10 cellular contexts compared by ENCODE assay signal in the genomic region with DNA sequence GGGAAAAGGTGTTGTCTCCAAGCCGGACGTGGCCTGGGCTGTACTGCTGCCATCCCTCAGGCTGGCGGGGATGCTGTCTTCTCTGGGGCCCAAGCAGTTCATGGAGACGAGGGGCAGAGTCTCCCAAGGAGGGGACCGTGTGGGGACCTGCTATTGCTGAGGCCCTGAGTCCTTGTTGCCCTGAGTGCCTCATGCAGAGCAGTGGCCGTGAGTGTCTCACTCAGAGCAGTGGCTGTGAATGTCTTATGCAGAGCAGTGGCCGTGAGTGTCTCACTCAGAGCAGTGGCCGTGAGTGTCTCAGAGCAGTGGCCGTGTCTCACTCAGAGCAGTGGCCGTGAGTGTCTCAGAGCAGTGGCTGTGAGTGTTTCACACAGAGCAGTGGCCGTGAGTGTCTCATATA. TPM values are rescaled to one million over a fixed set of nuclear protein-coding genes. Genes with fewer than 3 reads are reported as not detected.
A peak's percentile ranks its signal among the peaks of the same experiment; 100 is the strongest.
DNase-seq lines count a peak whose midpoint lies in the region; ATAC-seq and TF ChIP-seq lines count a peak whose summit lies in the region.
"Had no signal": no experiment of that assay in that cellular context is flagged by ENCODE, and none has a peak within 500 bp of the region (broad histone marks: within the 10 kb centered on the region; RNA-seq: fewer than 3 reads in every experiment).

No MANE protein-coding gene starts in this region.

- H3K36me3 Mint-ChIP-seq in T-helper 17 cell (ENCODE audit: low read depth) = no peaks in the 10 kb centered on the region
- H3K36me3 Mint-ChIP-seq in activated naive CD8-positive, alpha-beta T cell treated with anti-CD3 and anti-CD28 coated beads, Interleukin-2, amount 50 U/mL, for 24 hours (ENCODE audit: low read depth) = peaks cover 6% of the 10 kb centered on the region
- H3K36me3 Mint-ChIP-seq in stimulated activated effector memory CD8-positive, alpha-beta T cell treated with anti-CD3 and anti-CD28 coated beads, Interleukin-12 subunit alpha, Interleukin-12 subunit beta, amount 100 ng/mL, for 72 hours = peaks cover 37% of the 10 kb centered on the region

- DNase-seq in activated CD4-positive, CD25-positive, alpha-beta regulatory T cell (lab: John Stamatoyannopoulos, UW) = no peak
- DNase-seq in T-helper 17 cell (no peak), sigmoid colon (no peak), SW 1271 (lab: John Stamatoyannopoulos, UW) (no peak)
- DNase-seq in activated naive CD8-positive, alpha-beta T cell treated with anti-CD3 and anti-CD28 coated beads, Interleukin-2, amount 50 U/mL, for 24 hours = peak; percentile 27
- DNase-seq in stimulated activated effector memory CD8-positive, alpha-beta T cell treated with anti-CD3 and anti-CD28 coated beads, Interleukin-12 subunit alpha, Interleukin-12 subunit beta, amount 100 ng/mL, for 72 hours (ENCODE audit: low spot score in 2 of 2) = no peak
- DNase-seq: HCEC 1CT had no signal

- no peaks in the 10 kb centered on the region for H3K27me3 Mint-ChIP-seq in T-helper 17 cell
- H3K27me3 Mint-ChIP-seq in activated naive CD8-positive, alpha-beta T cell treated with anti-CD3 and anti-CD28 coated beads, Interleukin-2, amount 50 U/mL, for 24 hours = no peaks in the 10 kb centered on the region

- peaks cover 0 to 48% (median 3%) of the 10 kb centered on the region in 4 donors for H3K36me3 ChIP-seq in sigmoid colon

- H3K27me3 ChIP-seq in sigmoid colon = no peaks in the 10 kb centered on the region

- H3K27ac ChIP-seq in sigmoid colon = no peak overlapping the region
- H3K27ac ChIP-seq: SK-N-MC had no signal

- TF ChIP-seq POLR2A in sigmoid colon (IDR thresholded peaks at IDR 0.05) = no peak

- H3K4me3 ChIP-seq in sigmoid colon = no peak overlapping the region
- H3K4me3 ChIP-seq: SK-N-MC had no signal

- H3K9me3 ChIP-seq in T-helper 17 cell (ENCODE audit: control insufficient read depth, low read length, poor library complexity, severe bottlenecking) (no peaks in the 10 kb centered on the region), sigmoid colon (no peaks in the 10 kb centered on the region)

- peak overlapping the region; percentile 95 for H3K4me3 Mint-ChIP-seq in T-helper 17 cell
- peak overlapping the region; percentile 87 for H3K4me3 Mint-ChIP-seq in activated naive CD8-positive, alpha-beta T cell treated with anti-CD3 and anti-CD28 coated beads, Interleukin-2, amount 50 U/mL, for 24 hours
- H3K4me3 Mint-ChIP-seq in stimulated activated effector memory CD8-positive, alpha-beta T cell treated with anti-CD3 and anti-CD28 coated beads, Interleukin-12 subunit alpha, Interleukin-12 subunit beta, amount 100 ng/mL, for 72 hours = peak overlapping the region; percentile 82

- peak overlapping the region; percentile 96 for H3K27ac Mint-ChIP-seq in T-helper 17 cell
- H3K27ac Mint-ChIP-seq in activated naive CD8-positive, alpha-beta T cell treated with anti-CD3 and anti-CD28 coated beads, Interleukin-2, amount 50 U/mL, for 24 hours = peak overlapping the region; percentile 96
- peak overlapping the region; percentile 95 for H3K27ac Mint-ChIP-seq in stimulated activated effector memory CD8-positive, alpha-beta T cell treated with anti-CD3 and anti-CD28 coated beads, Interleukin-12 subunit alpha, Interleukin-12 subunit beta, amount 100 ng/mL, for 72 hours

- TF ChIP-seq EP300 in sigmoid colon (IDR thresholded peaks at IDR 0.05) = no peak

- intact Hi-C loops in sigmoid colon (cut with DNase I) = no loop called here

- peak; percentile 30 to 34 for ATAC-seq in activated CD4-positive, CD25-positive, alpha-beta regulatory T cell treated with anti-CD3 and anti-CD28 coated beads, Interleukin-2, amount 50 U/mL, for 24 hours
- peak; percentile 26 for ATAC-seq in T-helper 17 cell
- ATAC-seq in activated naive CD8-positive, alpha-beta T cell treated with anti-CD3 and anti-CD28 coated beads, Interleukin-2, amount 50 U/mL, for 24 hours = peak; percentile 2
- peak; percentile 69 for ATAC-seq in stimulated activated effector memory CD8-positive, alpha-beta T cell treated with anti-CD3 and anti-CD28 coated beads, Interleukin-12 subunit alpha, Interleukin-12 subunit beta, amount 100 ng/mL, for 72 hours
- no peak for ATAC-seq in HG03135 (IDR thresholded peaks at IDR 0.05; ENCODE audit: unreplicated experiment)

- no peak for TF ChIP-seq CTCF in sigmoid colon (IDR thresholded peaks at IDR 0.05)

- H3K4me1 Mint-ChIP-seq in T-helper 17 cell = peaks cover 24% of the 10 kb centered on the region
- peaks cover 45% of the 10 kb centered on the region for H3K4me1 Mint-ChIP-seq in activated naive CD8-positive, alpha-beta T cell treated with anti-CD3 and anti-CD28 coated beads, Interleukin-2, amount 50 U/mL, for 24 hours
- H3K4me1 Mint-ChIP-seq in stimulated activated effector memory CD8-positive, alpha-beta T cell treated with anti-CD3 and anti-CD28 coated beads, Interleukin-12 subunit alpha, Interleukin-12 subunit beta, amount 100 ng/mL, for 72 hours = peaks cover 37% of the 10 kb centered on the region

- 67 to 88% methylated on average over 11 of the region's 11 CpGs for WGBS in sigmoid colon, 2 donors

- H3K4me1 ChIP-seq in sigmoid colon = peaks cover 0 to 9% (median 0%) of the 10 kb centered on the region in 4 donors

- H3K9me3 Mint-ChIP-seq in activated naive CD8-positive, alpha-beta T cell treated with anti-CD3 and anti-CD28 coated beads, Interleukin-2, amount 50 U/mL, for 24 hours = no peaks in the 10 kb centered on the region
- H3K9me3 Mint-ChIP-seq in stimulated activated effector memory CD8-positive, alpha-beta T cell treated with anti-CD3 and anti-CD28 coated beads, Interleukin-12 subunit alpha, Interleukin-12 subunit beta, amount 100 ng/mL, for 72 hours = no peaks in the 10 kb centered on the region

RNA-seq across cellular contexts. Expression of a gene that starts 54.7 kb away (rescaled TPM):
- 10 to 100 TPM; 14.2 to 14.5 TPM for total RNA-seq in T-helper 17 cell
- total RNA-seq in sigmoid colon = 10 to 100 TPM; 11.6 to 46.2 (median 18.4) TPM
- polyA plus RNA-seq in sigmoid colon = 10 to 100 TPM; 22.8 to 57.2 (median 28.9) TPM
